ENCODE assay signal across 8 cellular contexts in genomic region chr6:136250686-136251008, GRCh38. TPM values are rescaled to one million over a fixed set of nuclear protein-coding genes. Genes with fewer than 3 reads are reported as not detected.
DNase-seq lines count a peak whose midpoint lies in the region; ATAC-seq and TF ChIP-seq lines count a peak whose summit lies in the region.

No MANE protein-coding gene starts in this region.

- intact Hi-C loops in right cardiac atrium (cut with DNase I) (no loop called here), spleen (cut with DNase I; ENCODE audit: low total_unique reads) (no loop called here)

- peak overlapping the region; percentile 89 for H3K4me3 ChIP-seq in WERI-Rb-1 (ENCODE audit: low read depth, low read length)
- peak overlapping the region; percentile 45 for H3K4me3 ChIP-seq in right cardiac atrium (ENCODE audit: low read length)
- H3K4me3 ChIP-seq in spleen: peak overlapping the region; percentile 69 to 97 (median 84)

- WGBS in right cardiac atrium: 2% methylated on average over 8 of the region's 8 CpGs
- 0 to 1% (median 1%) methylated on average over 8 of the region's 8 CpGs for WGBS in spleen, 5 donors

- TF ChIP-seq CTCF in WERI-Rb-1 (IDR thresholded peaks at IDR 0.05; ENCODE audit: low read depth, low read length) (no peak), spleen (IDR thresholded peaks at IDR 0.05 in 8 of 11, conservative IDR thresholded peaks at IDR 0.05 in 3 of 11) (no peak)

- H3K4me1 ChIP-seq in right cardiac atrium (ENCODE audit: control insufficient read depth, insufficient read depth, low read length) (peaks cover 3% of the 10 kb centered on the region), spleen (peaks cover 3 to 35% (median 20%) of the 10 kb centered on the region in 6 donors)

- TF ChIP-seq POLR2A in spleen (IDR thresholded peaks at IDR 0.05): no peak

- no peaks in the 10 kb centered on the region for H3K36me3 ChIP-seq in WERI-Rb-1
- H3K36me3 ChIP-seq in spleen: peaks cover 0 to 2% (median 0%) of the 10 kb centered on the region in 6 donors

- peak; percentile 68 for DNase-seq in NCI-H748 (lab: John Stamatoyannopoulos, UW; ENCODE audit: unreplicated experiment)
- DNase-seq in NCI-H748 treated with DMSO at 0.1 percent for 48 hours (lab: John Stamatoyannopoulos, UW): no peak
- no peak for DNase-seq in WERI-Rb-1
- DNase-seq in right cardiac atrium: no peak
- DNase-seq in spleen: no peak
- no peak for DNase-seq in NCI-H524 treated with DMSO at 0.1 percent for 48 hours (lab: John Stamatoyannopoulos, UW)
- DNase-seq in hepatic stellate cell (ENCODE audit: low spot score): no peak

- H3K27ac ChIP-seq in WERI-Rb-1 (no peak overlapping the region), right cardiac atrium (ENCODE audit: low read length) (no peak overlapping the region), spleen (peak overlapping the region in 5 of 8 donors; percentile 35 to 78 (median 57))

- ATAC-seq in HG02970 (IDR thresholded peaks at IDR 0.05; ENCODE audit: low FRiP score, unreplicated experiment): peak; percentile 3
- ATAC-seq in right cardiac atrium: peak; percentile 16 to 25

- H3K9me3 ChIP-seq in WERI-Rb-1 (ENCODE audit: severe bottlenecking) (no peaks in the 10 kb centered on the region), right cardiac atrium (ENCODE audit: control insufficient read depth, low read length) (no peaks in the 10 kb centered on the region), spleen (no peaks in the 10 kb centered on the region)

- no peaks in the 10 kb centered on the region for H3K27me3 ChIP-seq in WERI-Rb-1 (ENCODE audit: insufficient read depth, low read depth, severe bottlenecking)
- no peaks in the 10 kb centered on the region for H3K27me3 ChIP-seq in right cardiac atrium (ENCODE audit: control insufficient read depth, insufficient read depth)
- no peaks in the 10 kb centered on the region for H3K27me3 ChIP-seq in spleen (replicated peaks in 1 of 7)

RNA-seq across cellular contexts. Expression of gene MTFR2, which starts 0.5 kb away (rescaled TPM):
- total RNA-seq in right cardiac atrium (1 to 10 TPM in 1 of 4 donors, under 1 TPM in 1, not detected in 2; 0.71 to 1.2 TPM), spleen (1 to 10 TPM; 1.6 to 4.6 (median 2.6) TPM)
- polyA plus RNA-seq in right cardiac atrium (0.07 TPM), spleen (1 to 10 TPM; 2.2 to 3.7 (median 2.4) TPM)

RNA-seq across cellular contexts. Expression of gene BCLAF1, which starts 39.0 kb away (rescaled TPM):
- 10 to 100 TPM; 67.2 to 98.8 (median 77.1) TPM for total RNA-seq in right cardiac atrium
- 15.6 TPM for polyA plus RNA-seq in right cardiac atrium
- total RNA-seq in spleen: 100 to 1,000 TPM; 161 to 228 (median 171) TPM
- polyA plus RNA-seq in spleen: 10 to 100 TPM; 22.9 to 29.0 (median 25.3) TPM

Comparison
In these comparisons a context has a peak if more than half of its experiments do, and no peak if none do; other contexts are left out.
1. H3K27ac ChIP-seq: peak in spleen (5 of 8); none in WERI-Rb-1 (single experiment) and right cardiac atrium (single experiment).
2. Peak in every context shown above with its lines, with median percentiles within 50 percentile points of each other: H3K4me3 ChIP-seq.